Comparison of ENCODE assay signal across 8 cellular contexts in the genomic region with DNA sequence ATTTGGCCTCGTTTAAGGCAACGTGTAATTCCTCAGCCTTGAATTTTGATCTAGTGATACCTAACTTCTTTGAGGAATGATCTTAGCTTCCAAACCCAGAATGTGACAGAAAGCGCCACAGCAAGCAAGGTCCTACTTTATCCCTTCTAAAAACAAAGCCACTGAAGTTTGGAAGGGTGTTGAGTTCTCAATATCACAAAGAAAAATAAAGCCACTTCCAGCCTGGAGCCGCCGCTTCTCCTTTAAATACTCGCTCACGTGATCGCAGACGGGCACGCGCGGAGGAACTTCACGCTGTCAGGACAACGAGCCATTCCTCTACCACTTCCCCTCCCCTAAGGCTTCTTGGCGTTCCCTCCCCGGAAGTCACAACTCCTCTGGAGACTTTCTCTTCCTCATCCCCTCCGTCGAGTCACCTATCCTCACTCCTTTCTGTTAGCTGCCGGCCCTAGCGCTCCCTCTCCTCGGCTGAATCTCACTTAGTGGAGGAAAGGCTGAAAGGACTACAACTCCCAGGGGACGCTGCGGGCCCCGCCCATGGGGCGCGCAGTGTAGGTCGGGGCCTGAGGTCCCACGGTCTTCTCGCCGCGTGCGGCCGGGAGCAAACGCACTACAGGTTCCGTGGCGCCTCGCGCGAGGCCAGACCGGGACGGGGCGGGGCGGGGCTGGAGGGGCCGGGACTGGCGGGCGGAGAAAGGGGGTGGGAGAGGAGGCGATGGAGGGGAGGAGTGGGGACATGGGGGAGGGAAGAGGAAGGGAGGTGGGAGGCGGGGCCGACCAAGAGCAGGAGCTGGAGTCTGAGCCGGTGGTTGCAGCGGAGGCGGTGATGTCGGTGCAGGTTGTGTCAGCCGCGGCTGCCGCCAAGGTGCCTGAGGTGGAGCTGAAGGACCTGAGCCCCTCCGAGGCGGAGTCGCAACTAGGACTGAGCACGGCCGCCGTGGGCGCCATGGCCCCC. TPM values are rescaled to one million over a fixed set of nuclear protein-coding genes. Genes with fewer than 3 reads are reported as not detected.
DNase-seq lines count a peak whose midpoint lies in the region; ATAC-seq and TF ChIP-seq lines count a peak whose summit lies in the region.

A gene (plus strand): TSS at position 780 of the 955 bp plus-strand sequence.

- H3K27ac Mint-ChIP-seq in WTC11 (peak within 1 kb of the TSS; percentile 97), immature natural killer cell (peak within 1 kb of the TSS; percentile 92 to 100 (median 95))

- no peaks in the 10 kb centered on the region for H3K27me3 Mint-ChIP-seq in WTC11 (ENCODE audit: low read depth)
- H3K27me3 Mint-ChIP-seq in immature natural killer cell (ENCODE audit: low read depth in 3 of 3) = peaks cover 5 to 8% (median 5%) of the 10 kb centered on the region in 3 donors

- peak within 1 kb of the TSS; percentile 81 to 82 for H3K4me3 ChIP-seq in cardiac fibroblast (replicated peaks in 1 of 2; ENCODE audit: low read depth in 2 of 2, low read length in 2 of 2)

- H3K36me3 Mint-ChIP-seq in WTC11 = no peaks in the 10 kb centered on the region
- no peaks in the 10 kb centered on the region for H3K36me3 Mint-ChIP-seq in immature natural killer cell

- POLR2A ChIA-PET in WTC11 (lab: Charles Lee) = interaction anchor here (0.8 to 2.2 kb wide), 6 partner anchors 34 to 209 kb away, joined by 3 to 8 read pairs (median 4); a partner anchor contains a TSS

- ATAC-seq in GM19025 (IDR thresholded peaks at IDR 0.05; ENCODE audit: low read depth, unreplicated experiment) (peak; percentile 90), HG03280 (IDR thresholded peaks at IDR 0.05; ENCODE audit: unreplicated experiment) (peak; percentile 92), WTC11 (peak; percentile 90)

- H3K4me3 Mint-ChIP-seq in WTC11 (peak within 1 kb of the TSS; percentile 92), immature natural killer cell (peak within 1 kb of the TSS; percentile 95 to 100 (median 95))

- no peaks in the 10 kb centered on the region for H3K9me3 Mint-ChIP-seq in WTC11
- H3K9me3 Mint-ChIP-seq in immature natural killer cell = no peaks in the 10 kb centered on the region

- H3K4me1 Mint-ChIP-seq in WTC11 (peaks cover 22% of the 10 kb centered on the region), immature natural killer cell (peaks cover 23 to 32% of the 10 kb centered on the region in 2 donors)

- TF ChIP-seq CTCF in AG09319 (IDR thresholded peaks at IDR 0.05; ENCODE audit: low read depth, low read length) (no peak), WTC11 (IDR thresholded peaks at IDR 0.05) (no peak), cardiac fibroblast (IDR thresholded peaks at IDR 0.05; ENCODE audit: low read depth, low read length) (no peak)

- peak; percentile 92 for DNase-seq in AG09319 (ENCODE audit: extremely low read depth, low read depth)
- peak; percentile 97 for DNase-seq in NCI-H345 (lab: John Stamatoyannopoulos, UW)
- DNase-seq in WTC11 (ENCODE audit: low spot score) = peak; percentile 98
- DNase-seq in cardiac fibroblast (ENCODE audit: low read depth in 2 of 2) = peak; percentile 98 to 99
- peak; percentile 91 to 93 (median 92) for DNase-seq in immature natural killer cell
- peak; percentile 97 for DNase-seq in smooth muscle cell of the brain vasculature (ENCODE audit: low read depth, low spot score)

- CTCF ChIA-PET in WTC11 (lab: Charles Lee) = interaction anchor here (0.6 to 1.7 kb wide), 11 partner anchors 11 to 383 kb away, joined by 3 to 9 read pairs (median 5); a partner anchor contains a TSS

TF ChIP-seq in WTC11, 78 proteins besides CTCF, POLR2A, EP300 and RAD21 (continues in another document):
- peak; percentile 32; the same call in 1 of the 2 replicates for TF ChIP-seq FOXK1 (CRISPR knock-in tag; IDR thresholded peaks at IDR 0.05)
- TF ChIP-seq, protein P1, sequence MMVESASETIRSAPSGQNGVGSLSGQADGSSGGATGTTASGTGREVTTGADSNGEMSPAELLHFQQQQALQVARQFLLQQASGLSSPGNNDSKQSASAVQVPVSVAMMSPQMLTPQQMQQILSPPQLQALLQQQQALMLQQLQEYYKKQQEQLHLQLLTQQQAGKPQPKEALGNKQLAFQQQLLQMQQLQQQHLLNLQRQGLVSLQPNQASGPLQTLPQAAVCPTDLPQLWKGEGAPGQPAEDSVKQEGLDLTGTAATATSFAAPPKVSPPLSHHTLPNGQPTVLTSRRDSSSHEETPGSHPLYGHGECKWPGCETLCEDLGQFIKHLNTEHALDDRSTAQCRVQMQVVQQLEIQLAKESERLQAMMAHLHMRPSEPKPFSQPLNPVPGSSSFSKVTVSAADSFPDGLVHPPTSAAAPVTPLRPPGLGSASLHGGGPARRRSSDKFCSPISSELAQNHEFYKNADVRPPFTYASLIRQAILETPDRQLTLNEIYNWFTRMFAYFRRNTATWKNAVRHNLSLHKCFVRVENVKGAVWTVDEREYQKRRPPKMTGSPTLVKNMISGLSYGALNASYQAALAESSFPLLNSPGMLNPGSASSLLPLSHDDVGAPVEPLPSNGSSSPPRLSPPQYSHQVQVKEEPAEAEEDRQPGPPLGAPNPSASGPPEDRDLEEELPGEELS (CRISPR knock-in tag; IDR thresholded peaks at IDR 0.05) = no peak
- TF ChIP-seq KAT7 (CRISPR knock-in tag; IDR thresholded peaks at IDR 0.05; ENCODE audit: borderline replicate concordance) = no peak
- peak; percentile 98 for TF ChIP-seq SP1 (CRISPR knock-in tag; conservative IDR thresholded peaks at IDR 0.05)
- TF ChIP-seq TEAD1 (CRISPR knock-in tag; IDR thresholded peaks at IDR 0.05) = peak; percentile 68; the same call in 1 of the 2 replicates
- TF ChIP-seq, protein P2, sequence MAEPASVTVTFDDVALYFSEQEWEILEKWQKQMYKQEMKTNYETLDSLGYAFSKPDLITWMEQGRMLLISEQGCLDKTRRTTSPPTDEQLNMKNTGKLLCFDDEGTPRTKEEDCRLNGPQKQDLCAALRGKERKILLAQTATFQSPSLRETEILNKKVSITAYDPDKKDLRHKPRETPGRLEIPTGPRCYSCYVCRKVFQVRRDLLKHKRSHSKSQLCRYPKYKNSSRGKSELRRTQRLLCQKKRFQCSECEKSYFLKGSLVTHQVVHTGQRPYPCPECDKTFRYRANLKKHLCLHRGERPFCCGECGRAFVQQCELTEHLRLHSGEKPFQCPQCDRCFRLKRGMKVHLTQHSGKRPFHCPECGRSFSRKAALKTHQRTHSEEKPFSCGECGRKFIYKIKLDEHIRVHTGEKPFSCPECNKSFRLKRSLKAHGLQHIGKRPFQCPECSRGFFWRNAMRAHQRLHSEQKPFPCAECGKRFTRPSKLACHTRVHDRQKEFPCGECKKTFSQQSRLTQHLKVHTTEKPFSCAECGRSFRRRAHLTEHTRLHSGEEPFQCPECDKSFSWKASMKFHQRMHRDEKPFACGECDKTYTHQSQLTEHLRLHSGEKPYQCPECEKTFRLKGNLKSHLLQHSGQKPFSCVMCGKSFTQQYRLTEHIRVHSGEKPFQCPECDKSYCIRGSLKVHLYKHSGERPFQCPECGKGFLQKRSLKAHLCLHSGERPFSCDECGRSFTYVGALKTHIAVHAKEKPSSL (CRISPR knock-in tag; conservative IDR thresholded peaks at IDR 0.05) = no peak
- TF ChIP-seq, protein P3, sequence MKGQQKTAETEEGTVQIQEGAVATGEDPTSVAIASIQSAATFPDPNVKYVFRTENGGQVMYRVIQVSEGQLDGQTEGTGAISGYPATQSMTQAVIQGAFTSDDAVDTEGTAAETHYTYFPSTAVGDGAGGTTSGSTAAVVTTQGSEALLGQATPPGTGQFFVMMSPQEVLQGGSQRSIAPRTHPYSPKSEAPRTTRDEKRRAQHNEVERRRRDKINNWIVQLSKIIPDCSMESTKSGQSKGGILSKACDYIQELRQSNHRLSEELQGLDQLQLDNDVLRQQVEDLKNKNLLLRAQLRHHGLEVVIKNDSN (CRISPR knock-in tag; IDR thresholded peaks at IDR 0.05) = peak; percentile 96
- TF ChIP-seq SMAD4 (CRISPR knock-in tag; IDR thresholded peaks at IDR 0.05) = no peak
- no peak for TF ChIP-seq GRHL2 (CRISPR knock-in tag; IDR thresholded peaks at IDR 0.05; ENCODE audit: insufficient replicate concordance, severe bottlenecking)
- TF ChIP-seq, protein P4, sequence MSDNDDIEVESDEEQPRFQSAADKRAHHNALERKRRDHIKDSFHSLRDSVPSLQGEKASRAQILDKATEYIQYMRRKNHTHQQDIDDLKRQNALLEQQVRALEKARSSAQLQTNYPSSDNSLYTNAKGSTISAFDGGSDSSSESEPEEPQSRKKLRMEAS (CRISPR knock-in tag; IDR thresholded peaks at IDR 0.05) = peak; percentile 74
- TF ChIP-seq, protein P5, sequence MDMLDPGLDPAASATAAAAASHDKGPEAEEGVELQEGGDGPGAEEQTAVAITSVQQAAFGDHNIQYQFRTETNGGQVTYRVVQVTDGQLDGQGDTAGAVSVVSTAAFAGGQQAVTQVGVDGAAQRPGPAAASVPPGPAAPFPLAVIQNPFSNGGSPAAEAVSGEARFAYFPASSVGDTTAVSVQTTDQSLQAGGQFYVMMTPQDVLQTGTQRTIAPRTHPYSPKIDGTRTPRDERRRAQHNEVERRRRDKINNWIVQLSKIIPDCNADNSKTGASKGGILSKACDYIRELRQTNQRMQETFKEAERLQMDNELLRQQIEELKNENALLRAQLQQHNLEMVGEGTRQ (CRISPR knock-in tag; IDR thresholded peaks at IDR 0.05) = peak; percentile 94
- no peak for TF ChIP-seq ZNF317 (CRISPR knock-in tag; IDR thresholded peaks at IDR 0.05; ENCODE audit: borderline replicate concordance, low read depth)
- TF ChIP-seq GABPB1 (CRISPR knock-in tag; IDR thresholded peaks at IDR 0.05) = 0 out of 2 replicates have a peak, but pooled peaks have one; percentile 54

RNA-seq across cellular contexts. Expression of the gene that starts here (rescaled TPM):
- total RNA-seq in WTC11 (2021) = 25.6 to 28.5 TPM (median 28.4 TPM) in 3 replicates
- 1 to 10 TPM; 5.7 to 6.8 (median 6.8) TPM for polyA plus RNA-seq in immature natural killer cell

Comparison
In these comparisons a context has a peak if more than half of its experiments do, and no peak if none do; other contexts are left out.
1. Peak in every context shown above with its lines: DNase-seq, ATAC-seq and H3K4me3 ChIP-seq.